ENCODE assay signal across 1 cellular context in genomic region chr20:63529180-63529860, GRCh38.
TF ChIP-seq lines count a peak whose summit lies in the region.

No MANE protein-coding gene starts in this region.

TF ChIP-seq in WTC11, 78 proteins besides CTCF, POLR2A, EP300 and RAD21 (continued from another document):
- no peak for TF ChIP-seq CBFB (CRISPR knock-in tag; IDR thresholded peaks at IDR 0.05; ENCODE audit: low read depth)
- no peak for TF ChIP-seq ETV6 (CRISPR knock-in tag; IDR thresholded peaks at IDR 0.05)
